In genomic region chr12:116482859-116483258, GRCh38 we compare ENCODE assay signal across 35 cellular contexts.
"Had no signal": no experiment of that assay in that cellular context is flagged by ENCODE, and none has a peak within 500 bp of the region (broad histone marks: within the 10 kb centered on the region; RNA-seq: fewer than 3 reads in every experiment).

No MANE protein-coding gene starts in this region.

- H3K4me1 ChIP-seq: ascending aorta had no signal

- H3K27ac ChIP-seq: ascending aorta, cardiac muscle cell, VCaP had no signal

- DNase-seq: activated B cell treated with CpG ODN at 0.5 μM for 24 hours; activated CD4-positive, alpha-beta memory T cell treated with anti-CD3 and anti-CD28 coated beads for 36 hours; activated CD4-positive, alpha-beta T cell treated with anti-CD3 and anti-CD28 coated beads for 4 hours; activated CD4-positive, alpha-beta T cell treated with anti-CD3 and anti-CD28 coated beads, Interleukin-2, amount 10 ng/mL, durations not matched to agents 24 days and 14 days; activated CD4-positive, alpha-beta T cell treated with anti-CD3 and anti-CD28 coated beads, Interleukin-2, amount 50 U/mL, for 1 hour; activated CD4-positive, alpha-beta T cell treated with anti-CD3 and anti-CD28 coated beads, Interleukin-2, amount 50 U/mL, for 4 hours; activated CD4-positive, CD25-positive, alpha-beta regulatory T cell treated with anti-CD3 and anti-CD28 coated beads, Interleukin-2, amount 50 U/mL, for 72 hours; activated CD8-positive, alpha-beta memory T cell treated with anti-CD3 and anti-CD28 coated beads, Interleukin-2, amount 50 U/mL, for 4 hours; activated CD8-positive, alpha-beta T cell treated with anti-CD3 and anti-CD28 coated beads for 36 hours; activated effector memory CD4-positive, alpha-beta T cell treated with Interleukin-2 at 50 U/mL for 16 hours; activated gamma-delta T cell; activated naive CD4-positive, alpha-beta T cell treated with anti-CD3 and anti-CD28 coated beads, Interleukin-2, amount 10 ng/mL, durations not matched to agents 7 days and 5 days; activated naive CD4-positive, alpha-beta T cell treated with Interleukin-2 at 50 U/mL for 16 hours; activated naive CD8-positive, alpha-beta T cell treated with anti-CD3 and anti-CD28 coated beads, Interleukin-2, amount 10 ng/mL, durations not matched to agents 7 days and 5 days; activated naive CD8-positive, alpha-beta T cell treated with anti-CD3 and anti-CD28 coated beads, Interleukin-2, amount 50 U/mL, for 24 hours; activated T-cell treated with anti-CD3 and anti-CD28 coated beads for 4 hours; activated T-cell treated with anti-CD3 and anti-CD28 coated beads, Interleukin-2, amount 50 U/mL, for 1 hour; activated T-cell treated with anti-CD3 and anti-CD28 coated beads, Interleukin-2, amount 50 U/mL, for 4 hours; amygdala; anterior cingulate cortex; caudate nucleus; cerebellar nuclear complex; T-helper 1 cell; T-helper 2 cell; T-helper 9 cell had no signal

- H3K27me3 Mint-ChIP-seq: activated CD4-positive, alpha-beta memory T cell treated with anti-CD3 and anti-CD28 coated beads for 36 hours; activated CD8-positive, alpha-beta T cell treated with anti-CD3 and anti-CD28 coated beads for 36 hours; activated naive CD4-positive, alpha-beta T cell treated with anti-CD3 and anti-CD28 coated beads, Interleukin-2, amount 50 U/mL, for 24 hours; activated naive CD8-positive, alpha-beta T cell; activated naive CD8-positive, alpha-beta T cell treated with anti-CD3 and anti-CD28 coated beads, Interleukin-2, amount 50 U/mL, for 24 hours had no signal

- H3K27ac Mint-ChIP-seq: activated B cell treated with CpG ODN at 0.5 μM for 24 hours; activated CD4-positive, alpha-beta memory T cell treated with anti-CD3 and anti-CD28 coated beads for 36 hours; activated CD4-positive, alpha-beta T cell treated with anti-CD3 and anti-CD28 coated beads, Interleukin-2, amount 10 ng/mL, durations not matched to agents 24 days and 14 days; activated CD8-positive, alpha-beta T cell treated with anti-CD3 and anti-CD28 coated beads for 36 hours; activated naive CD4-positive, alpha-beta T cell treated with anti-CD3 and anti-CD28 coated beads, Interleukin-2, amount 10 ng/mL, durations not matched to agents 7 days and 5 days; activated naive CD4-positive, alpha-beta T cell treated with anti-CD3 and anti-CD28 coated beads, Interleukin-2, amount 50 U/mL, for 24 hours; activated naive CD8-positive, alpha-beta T cell; activated naive CD8-positive, alpha-beta T cell treated with anti-CD3 and anti-CD28 coated beads, Interleukin-2, amount 10 ng/mL, durations not matched to agents 7 days and 5 days; activated naive CD8-positive, alpha-beta T cell treated with anti-CD3 and anti-CD28 coated beads, Interleukin-2, amount 50 U/mL, for 24 hours; activated T-helper 2 cell treated with anti-CD3 and anti-CD28 coated beads, Interferon-gamma antibody, Interleukin-2, Interleukin-4, amounts not matched to agents 10 μg/mL and 5 μg/mL and 100 μg/mL, durations not matched to agents 14 hours and 24 hours and 36 hours; brain; T-helper 1 cell treated with Interleukin-12 subunit alpha and Interleukin-12 subunit beta and Interleukin-4 antibody, amounts not matched to agents 30 μg/mL and 1 μg/mL, for 36 hours; T-helper 2 cell treated with Interferon-gamma antibody and Interleukin-4, amounts not matched to agents 5 μg/mL and 100 μg/mL, for 36 hours had no signal

- H3K36me3 ChIP-seq: ascending aorta, cardiac muscle cell had no signal

- H3K4me3 Mint-ChIP-seq: activated B cell treated with CpG ODN at 0.5 μM for 24 hours; activated CD4-positive, alpha-beta memory T cell treated with anti-CD3 and anti-CD28 coated beads for 36 hours; activated CD4-positive, alpha-beta T cell treated with anti-CD3 and anti-CD28 coated beads, Interleukin-2, amount 10 ng/mL, durations not matched to agents 24 days and 14 days; activated CD8-positive, alpha-beta T cell treated with anti-CD3 and anti-CD28 coated beads for 36 hours; activated naive CD4-positive, alpha-beta T cell treated with anti-CD3 and anti-CD28 coated beads, Interleukin-2, amount 10 ng/mL, durations not matched to agents 7 days and 5 days; activated naive CD4-positive, alpha-beta T cell treated with anti-CD3 and anti-CD28 coated beads, Interleukin-2, amount 50 U/mL, for 24 hours; activated naive CD8-positive, alpha-beta T cell; activated naive CD8-positive, alpha-beta T cell treated with anti-CD3 and anti-CD28 coated beads, Interleukin-2, amount 10 ng/mL, durations not matched to agents 7 days and 5 days; activated naive CD8-positive, alpha-beta T cell treated with anti-CD3 and anti-CD28 coated beads, Interleukin-2, amount 50 U/mL, for 24 hours; activated T-cell treated with anti-CD3 and anti-CD28 coated beads, Interleukin-2, amount 50 U/mL, for 4 hours; brain; central memory CD8-positive, alpha-beta T cell; T-helper 1 cell treated with Interleukin-12 subunit alpha and Interleukin-12 subunit beta and Interleukin-4 antibody, amounts not matched to agents 30 μg/mL and 1 μg/mL, for 36 hours; T-helper 2 cell treated with Interferon-gamma antibody and Interleukin-4, amounts not matched to agents 5 μg/mL and 100 μg/mL, for 36 hours had no signal

- H3K36me3 Mint-ChIP-seq: activated naive CD4-positive, alpha-beta T cell treated with anti-CD3 and anti-CD28 coated beads, Interleukin-2, amount 10 ng/mL, durations not matched to agents 7 days and 5 days; activated naive CD8-positive, alpha-beta T cell treated with anti-CD3 and anti-CD28 coated beads, Interleukin-2, amount 10 ng/mL, durations not matched to agents 7 days and 5 days; brain had no signal

- ATAC-seq: activated CD8-positive, alpha-beta T cell treated with anti-CD3 and anti-CD28 coated beads for 36 hours; activated naive CD8-positive, alpha-beta T cell treated with anti-CD3 and anti-CD28 coated beads, Interleukin-2, amount 50 U/mL, for 24 hours; activated T-cell treated with anti-CD3 and anti-CD28 coated beads, Interleukin-2, amount 50 U/mL, for 4 hours had no signal

- H3K4me3 ChIP-seq: ascending aorta, cardiac muscle cell had no signal

- H3K27me3 ChIP-seq: ascending aorta, cardiac muscle cell had no signal

- H3K4me1 Mint-ChIP-seq: central memory CD8-positive, alpha-beta T cell had no signal
